Comparison of ENCODE assay signal across 16 cellular contexts in the genomic region with DNA sequence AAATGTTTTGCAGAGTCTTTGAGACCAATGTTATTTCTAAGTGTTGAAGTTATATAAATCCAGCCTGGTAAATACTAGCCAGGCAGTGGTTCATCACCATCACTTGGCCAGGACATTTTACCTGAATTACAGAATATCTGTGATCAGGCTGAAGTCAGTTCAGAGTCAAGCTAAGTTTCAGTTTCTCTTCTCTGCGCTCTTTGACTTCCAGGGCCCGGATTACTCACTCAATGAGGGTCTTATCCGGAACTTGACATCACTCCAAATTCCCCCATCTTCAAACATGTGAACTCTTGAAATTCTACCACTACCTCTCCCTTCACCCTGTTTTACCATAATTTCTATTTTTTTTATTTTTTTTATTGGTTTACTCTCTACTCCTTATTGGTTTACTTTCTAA. TPM values are rescaled to one million over a fixed set of nuclear protein-coding genes. Genes with fewer than 3 reads are reported as not detected.
DNase-seq lines count a peak whose midpoint lies in the region; ATAC-seq and TF ChIP-seq lines count a peak whose summit lies in the region.
"Had no signal": no experiment of that assay in that cellular context is flagged by ENCODE, and none has a peak within 500 bp of the region (broad histone marks: within the 10 kb centered on the region; RNA-seq: fewer than 3 reads in every experiment).

No MANE protein-coding gene starts in this region.

- H3K36me3 Mint-ChIP-seq in activated B cell treated with CpG ODN at 0.5 μM for 24 hours (ENCODE audit: low read depth): peaks cover 10% of the 10 kb centered on the region

- no peak overlapping the region for H3K27ac ChIP-seq in breast epithelium
- H3K27ac ChIP-seq: cardiac muscle cell, Peyer's patch had no signal

- POLR2A ChIA-PET in activated B cell treated with CpG ODN at 0.5 μM for 24 hours (lab: Charles Lee): no interaction called here

- H3K36me3 ChIP-seq in breast epithelium: no peaks in the 10 kb centered on the region
- H3K36me3 ChIP-seq: Peyer's patch had no signal

- no peak overlapping the region for H3K4me3 ChIP-seq in breast epithelium
- H3K4me3 ChIP-seq: cardiac muscle cell, K562 had no signal

- no peak for TF ChIP-seq POLR2A in breast epithelium (IDR thresholded peaks at IDR 0.05)

- no peak for TF ChIP-seq CTCF in activated B cell treated with CpG ODN at 0.5 μM for 24 hours (IDR thresholded peaks at IDR 0.05)
- no peak for TF ChIP-seq CTCF in breast epithelium (IDR thresholded peaks at IDR 0.05)

- H3K27ac Mint-ChIP-seq in stimulated activated naive CD8-positive, alpha-beta T cell treated with anti-CD3 and anti-CD28 coated beads, Interleukin-15, amount 100 ng/mL, for 72 hours: peak overlapping the region in 1 of 2 donors; percentile 69
- H3K27ac Mint-ChIP-seq in activated B cell treated with CpG ODN at 0.5 μM for 24 hours: peak overlapping the region; percentile 41
- H3K27ac Mint-ChIP-seq: activated naive CD4-positive, alpha-beta T cell treated with anti-CD3 and anti-CD28 coated beads, Interleukin-2, amount 10 ng/mL, durations not matched to agents 7 days and 5 days had no signal

- no peaks in the 10 kb centered on the region for H3K4me1 Mint-ChIP-seq in stimulated activated naive CD8-positive, alpha-beta T cell treated with anti-CD3 and anti-CD28 coated beads, Interleukin-15, amount 100 ng/mL, for 72 hours
- peaks cover 8% of the 10 kb centered on the region for H3K4me1 Mint-ChIP-seq in activated B cell treated with CpG ODN at 0.5 μM for 24 hours
- H3K4me1 Mint-ChIP-seq: activated naive CD4-positive, alpha-beta T cell treated with anti-CD3 and anti-CD28 coated beads, Interleukin-2, amount 10 ng/mL, durations not matched to agents 7 days and 5 days had no signal

- no peaks in the 10 kb centered on the region for H3K9me3 ChIP-seq in breast epithelium
- H3K9me3 ChIP-seq: Peyer's patch had no signal

- peak; percentile 52 for ATAC-seq in stimulated activated naive CD8-positive, alpha-beta T cell treated with anti-CD3 and anti-CD28 coated beads, Interleukin-15, Interleukin-2, amounts not matched to agents 100 U/mL and 50 U/mL, for 24 hours
- no peak for ATAC-seq in stimulated activated naive CD8-positive, alpha-beta T cell treated with anti-CD3 and anti-CD28 coated beads, Interleukin-15, amount 100 ng/mL, for 72 hours
- ATAC-seq in GM21723 (IDR thresholded peaks at IDR 0.05; ENCODE audit: unreplicated experiment) (peak; percentile 60), activated B cell treated with CpG ODN at 0.5 μM for 24 hours (ENCODE audit: low read depth) (peak; percentile 70)
- ATAC-seq: K562 had no signal

- CTCF ChIA-PET in activated B cell treated with CpG ODN at 0.5 μM for 24 hours (lab: Charles Lee): no interaction called here

- H3K4me1 ChIP-seq in breast epithelium: no peaks in the 10 kb centered on the region
- H3K4me1 ChIP-seq: Peyer's patch had no signal

- H3K27me3 Mint-ChIP-seq in stimulated activated naive CD8-positive, alpha-beta T cell treated with anti-CD3 and anti-CD28 coated beads, Interleukin-15, amount 100 ng/mL, for 72 hours: no peaks in the 10 kb centered on the region
- no peaks in the 10 kb centered on the region for H3K27me3 Mint-ChIP-seq in activated B cell treated with CpG ODN at 0.5 μM for 24 hours
- H3K27me3 Mint-ChIP-seq: activated naive CD4-positive, alpha-beta T cell treated with anti-CD3 and anti-CD28 coated beads, Interleukin-2, amount 10 ng/mL, durations not matched to agents 7 days and 5 days had no signal

- no peak overlapping the region for H3K4me3 Mint-ChIP-seq in stimulated activated naive CD8-positive, alpha-beta T cell treated with anti-CD3 and anti-CD28 coated beads, Interleukin-15, amount 100 ng/mL, for 72 hours
- H3K4me3 Mint-ChIP-seq in activated B cell treated with CpG ODN at 0.5 μM for 24 hours: peak overlapping the region; percentile 48
- H3K4me3 Mint-ChIP-seq: activated naive CD4-positive, alpha-beta T cell treated with anti-CD3 and anti-CD28 coated beads, Interleukin-2, amount 10 ng/mL, durations not matched to agents 7 days and 5 days had no signal

- H3K27me3 ChIP-seq in breast epithelium: no peaks in the 10 kb centered on the region
- H3K27me3 ChIP-seq: cardiac muscle cell, Peyer's patch had no signal

- intact Hi-C loops in activated B cell treated with CpG ODN at 0.5 μM for 24 hours (cut with micrococcal nuclease): no loop called here
- intact Hi-C loops in breast epithelium (cut with DNase I; ENCODE audit: low total_unique reads): no loop called here

- no peaks in the 10 kb centered on the region for H3K9me3 Mint-ChIP-seq in stimulated activated naive CD8-positive, alpha-beta T cell treated with anti-CD3 and anti-CD28 coated beads, Interleukin-15, amount 100 ng/mL, for 72 hours
- H3K9me3 Mint-ChIP-seq in activated B cell treated with CpG ODN at 0.5 μM for 24 hours: no peaks in the 10 kb centered on the region
- H3K9me3 Mint-ChIP-seq: activated naive CD4-positive, alpha-beta T cell treated with anti-CD3 and anti-CD28 coated beads, Interleukin-2, amount 10 ng/mL, durations not matched to agents 7 days and 5 days had no signal

- DNase-seq in stimulated activated naive CD8-positive, alpha-beta T cell treated with anti-CD3 and anti-CD28 coated beads, Interleukin-15, Interleukin-2, amounts not matched to agents 100 U/mL and 50 U/mL, for 24 hours: no peak
- no peak for DNase-seq in stimulated activated naive CD8-positive, alpha-beta T cell treated with anti-CD3 and anti-CD28 coated beads, Interleukin-15, amount 100 ng/mL, for 72 hours
- no peak for DNase-seq in activated B cell treated with CpG ODN at 0.5 μM for 24 hours
- DNase-seq in NCI-H1694 treated with DMSO at 0.1 percent for 48 hours (lab: John Stamatoyannopoulos, UW): no peak
- DNase-seq in breast epithelium (ENCODE audit: low spot score in 2 of 2): no peak
- DNase-seq in dedifferentiated amniotic fluid mesenchymal stem cell (ENCODE audit: extremely low spot score): no peak
- no peak for DNase-seq in Ammon's horn (ENCODE audit: low spot score)
- DNase-seq: activated CD4-positive, alpha-beta T cell treated with anti-CD3 and anti-CD28 coated beads for 48 hours; activated naive CD4-positive, alpha-beta T cell treated with anti-CD3 and anti-CD28 coated beads, Interleukin-2, amount 10 ng/mL, durations not matched to agents 7 days and 5 days; DMS153; NCI-H1436; NCI-H510A treated with DMSO at 0.1 percent for 48 hours; Peyer's patch had no signal

RNA-seq across cellular contexts. Expression of a gene that starts 36.6 kb away (rescaled TPM):
- total RNA-seq in activated B cell treated with CpG ODN at 0.5 μM for 24 hours: 88.2 and 98.8 TPM in 2 replicates
- 10 to 100 TPM; 60.6 to 91.9 (median 70.8) TPM for total RNA-seq in breast epithelium
